Comparison of ENCODE assay signal across 11 cellular contexts in the genomic region with DNA sequence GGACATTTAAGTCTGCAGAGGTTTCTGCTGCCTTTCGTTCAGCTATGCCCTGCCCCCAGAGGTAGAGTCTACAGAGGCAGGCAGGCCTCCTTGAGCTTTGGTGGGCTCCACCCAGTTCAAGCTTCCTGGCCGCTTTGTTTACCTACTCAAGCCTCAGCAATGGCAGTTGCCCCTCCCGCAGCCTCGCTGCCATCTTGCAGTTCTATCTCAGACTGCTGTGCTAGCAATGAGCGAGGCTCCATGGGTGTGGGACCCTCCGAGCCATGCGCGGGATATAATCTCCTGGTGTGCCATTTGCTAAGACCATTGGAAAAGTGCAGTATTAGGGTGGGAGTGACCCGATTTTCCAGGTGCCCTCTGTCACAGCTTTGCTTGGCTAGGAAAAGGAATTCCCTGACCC. TPM values are rescaled to one million over a fixed set of nuclear protein-coding genes. Genes with fewer than 3 reads are reported as not detected.
"Had no signal": no experiment of that assay in that cellular context is flagged by ENCODE, and none has a peak within 500 bp of the region (broad histone marks: within the 10 kb centered on the region; RNA-seq: fewer than 3 reads in every experiment).

No MANE protein-coding gene starts in this region.

RNA-seq across cellular contexts. Expression of a gene that starts 26.8 kb away (rescaled TPM):
- total RNA-seq: activated B cell treated with CpG ODN at 0.5 μM for 24 hours; activated CD4-positive, alpha-beta memory T cell treated with anti-CD3 and anti-CD28 coated beads for 36 hours; activated CD4-positive, alpha-beta memory T cell treated with anti-CD3 and anti-CD28 coated beads, Interleukin-2, amount 10 ng/mL, durations not matched to agents 7 days and 5 days; activated CD4-positive, alpha-beta T cell treated with anti-CD3 and anti-CD28 coated beads for 36 hours; activated CD4-positive, alpha-beta T cell treated with anti-CD3 and anti-CD28 coated beads, Interleukin-2, amount 10 ng/mL, durations not matched to agents 24 days and 14 days; activated CD4-positive, alpha-beta T cell treated with anti-CD3 and anti-CD28 coated beads, Interleukin-2, amount 10 ng/mL, durations not matched to agents 7 days and 5 days; activated CD8-positive, alpha-beta memory T cell treated with anti-CD3 and anti-CD28 coated beads for 36 hours; activated CD8-positive, alpha-beta memory T cell treated with anti-CD3 and anti-CD28 coated beads, Interleukin-2, amount 10 ng/mL, durations not matched to agents 7 days and 5 days; activated CD8-positive, alpha-beta T cell treated with anti-CD3 and anti-CD28 coated beads for 36 hours; activated CD8-positive, alpha-beta T cell treated with anti-CD3 and anti-CD28 coated beads, Interleukin-2, amount 10 ng/mL, durations not matched to agents 7 days and 5 days; T-helper 2 cell treated with Interferon-gamma antibody and Interleukin-4, amounts not matched to agents 100 ng/mL and 5 ng/mL, for 36 hours had no signal
